ENCODE assay signal across 8 cellular contexts in the genomic region with DNA sequence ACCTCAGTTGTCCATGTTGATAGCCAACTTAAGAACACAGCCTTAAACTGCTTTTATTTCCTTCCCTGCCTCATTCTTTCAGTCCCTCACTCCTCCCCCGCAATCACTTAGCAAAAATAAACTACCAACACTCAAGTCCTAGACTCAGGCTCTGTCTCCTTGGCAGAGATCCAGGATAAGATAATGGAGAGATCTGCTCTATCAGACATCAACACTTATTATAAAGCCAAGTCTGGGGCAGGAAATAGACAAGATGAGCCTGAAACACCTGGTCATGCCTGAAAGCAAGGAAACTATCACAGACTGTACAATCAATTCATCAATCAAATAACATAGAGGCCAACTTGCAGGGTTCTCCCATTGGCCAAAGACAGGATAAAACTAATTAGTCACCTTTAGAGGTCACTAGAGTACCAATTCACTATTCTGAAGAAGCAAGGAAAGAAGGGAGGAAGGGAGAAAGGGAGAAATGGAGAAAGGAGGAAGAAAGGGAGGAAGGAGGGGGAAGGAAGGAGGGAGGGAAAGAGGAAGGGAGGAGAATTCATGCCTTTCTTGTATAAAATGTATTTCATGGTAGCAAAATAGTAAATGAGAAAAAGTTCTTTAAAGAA.
A peak's percentile ranks its signal among the peaks of the same experiment; 100 is the strongest.
DNase-seq lines count a peak whose midpoint lies in the region; ATAC-seq and TF ChIP-seq lines count a peak whose summit lies in the region.
"Had no signal": no experiment of that assay in that cellular context is flagged by ENCODE, and none has a peak within 500 bp of the region (broad histone marks: within the 10 kb centered on the region; RNA-seq: fewer than 3 reads in every experiment).

No MANE protein-coding gene starts in this region.

- peak; percentile 38; the same call in 1 of the 2 replicates for TF ChIP-seq CTCF in LNCAP (IDR thresholded peaks at IDR 0.05)

- ATAC-seq in GM18520 (IDR thresholded peaks at IDR 0.05; ENCODE audit: unreplicated experiment): no peak

- peak; percentile 27 for DNase-seq in ELR (ENCODE audit: low read depth)
- peak; percentile 2 for DNase-seq in amniotic epithelial cell (ENCODE audit: low read depth)
- DNase-seq in medulla oblongata (ENCODE audit: extremely low spot score): peak; percentile 30
- DNase-seq in UCSD-AML1 (lab: John Stamatoyannopoulos, UW; ENCODE audit: unreplicated experiment): no peak
- no peak for DNase-seq in nucleus accumbens (lab: John Stamatoyannopoulos, UW)
- DNase-seq: activated CD4-positive, alpha-beta T cell treated with anti-CD3 and anti-CD28 coated beads, Interleukin-2, amount 50 U/mL, for 48 hours had no signal

Comparison
In these comparisons a context has a peak if more than half of its experiments do, and no peak if none do; other contexts are left out.
1. DNase-seq: peak in ELR (single experiment), amniotic epithelial cell (single experiment) and medulla oblongata (single experiment); none in UCSD-AML1 (single experiment) and nucleus accumbens (0 of 56).